Comparison of ENCODE assay signal across 10 cellular contexts in genomic region chr3:131020122-131020693, GRCh38. TPM values are rescaled to one million over a fixed set of nuclear protein-coding genes. Genes with fewer than 3 reads are reported as not detected.
A peak's percentile ranks its signal among the peaks of the same experiment; 100 is the strongest.
DNase-seq lines count a peak whose midpoint lies in the region; ATAC-seq and TF ChIP-seq lines count a peak whose summit lies in the region.
"Had no signal": no experiment of that assay in that cellular context is flagged by ENCODE, and none has a peak within 500 bp of the region (broad histone marks: within the 10 kb centered on the region; RNA-seq: fewer than 3 reads in every experiment).

No MANE protein-coding gene starts in this region.

- no peak for TF ChIP-seq CTCF in NB4 (IDR thresholded peaks at IDR 0.05; ENCODE audit: low read depth, low read length)
- no peak for TF ChIP-seq CTCF in MCF 10A (IDR thresholded peaks at IDR 0.05; ENCODE audit: unreplicated experiment)

- intact Hi-C loops in MCF 10A (cut with micrococcal nuclease): no loop called here
- intact Hi-C loops in left cardiac atrium (cut with DNase I): no loop called here
- intact Hi-C loops in activated CD4-positive, alpha-beta T cell treated with anti-CD3 and anti-CD28 coated beads, Interleukin-2, amount 10 ng/mL, durations not matched to agents 24 days and 14 days (cut with micrococcal nuclease): loop anchor here (10.0 kb wide), 1 partner anchor 1635 kb away; the partner anchor contains the start of gene ACAD11

- peak overlapping the region; percentile 4 for H3K4me3 ChIP-seq in NB4 (ENCODE audit: low read depth, low read length)

- no peak for TF ChIP-seq POLR2A in NB4 (IDR thresholded peaks at IDR 0.05; ENCODE audit: extremely low read depth, insufficient read length)

- no peak for ATAC-seq in central memory CD8-positive, alpha-beta T cell (replicated peaks; ENCODE audit: extremely low read depth, poor library complexity, severe bottlenecking)
- peak; percentile 97 to 98 for ATAC-seq in stimulated activated naive B cell treated with anti-CD40 and anti-IgM and Interleukin-4, amounts not matched to agents 10 μg/mL and 1 μg/mL and 100 μg/mL, for 72 hours (replicated peaks)
- no peak for ATAC-seq in left cardiac atrium

- no peaks in the 10 kb centered on the region for H3K27me3 Mint-ChIP-seq in activated naive CD4-positive, alpha-beta T cell treated with anti-CD3 and anti-CD28 coated beads, Interleukin-2, amount 50 U/mL, for 24 hours
- no peaks in the 10 kb centered on the region for H3K27me3 Mint-ChIP-seq in activated naive CD4-positive, alpha-beta T cell treated with anti-CD3 and anti-CD28 coated beads, Interleukin-2, amount 10 ng/mL, durations not matched to agents 7 days and 5 days
- H3K27me3 Mint-ChIP-seq in central memory CD8-positive, alpha-beta T cell: no peaks in the 10 kb centered on the region
- no peaks in the 10 kb centered on the region for H3K27me3 Mint-ChIP-seq in stimulated activated naive B cell treated with anti-CD40 and anti-IgM and Interleukin-4, amounts not matched to agents 10 μg/mL and 1 μg/mL and 100 μg/mL, for 72 hours
- no peaks in the 10 kb centered on the region for H3K27me3 Mint-ChIP-seq in MCF 10A (ENCODE audit: insufficient read depth, unreplicated experiment)
- H3K27me3 Mint-ChIP-seq in activated CD4-positive, alpha-beta T cell treated with anti-CD3 and anti-CD28 coated beads, Interleukin-2, amount 10 ng/mL, durations not matched to agents 24 days and 14 days: no peaks in the 10 kb centered on the region

- DNase-seq in activated naive CD4-positive, alpha-beta T cell treated with anti-CD3 and anti-CD28 coated beads, Interleukin-2, amount 10 ng/mL, durations not matched to agents 7 days and 5 days: no peak
- peak; percentile 91 for DNase-seq in NB4 (ENCODE audit: low read depth)
- DNase-seq in central memory CD8-positive, alpha-beta T cell (ENCODE audit: low spot score in 2 of 2): no peak
- peak; percentile 17 for DNase-seq in stimulated activated naive B cell treated with anti-CD40 and anti-IgM and Interleukin-4, amounts not matched to agents 10 μg/mL and 1 μg/mL and 100 μg/mL, for 72 hours
- DNase-seq in MCF 10A (ENCODE audit: unreplicated experiment): no peak
- DNase-seq in left cardiac atrium: no peak
- no peak for DNase-seq in activated CD4-positive, alpha-beta T cell treated with anti-CD3 and anti-CD28 coated beads, Interleukin-2, amount 10 ng/mL, durations not matched to agents 24 days and 14 days
- DNase-seq: activated CD4-positive, alpha-beta T cell treated with anti-CD3 and anti-CD28 coated beads, Interleukin-2, amount 50 U/mL, for 1 hour; NCI-H187 had no signal

- no TSS peak for BruUV-seq in MCF 10A (replicated peaks; lab: Mats Ljungman, UMichigan)

- peak overlapping the region; percentile 57 for H3K4me3 Mint-ChIP-seq in activated naive CD4-positive, alpha-beta T cell treated with anti-CD3 and anti-CD28 coated beads, Interleukin-2, amount 50 U/mL, for 24 hours
- H3K4me3 Mint-ChIP-seq in activated naive CD4-positive, alpha-beta T cell treated with anti-CD3 and anti-CD28 coated beads, Interleukin-2, amount 10 ng/mL, durations not matched to agents 7 days and 5 days: no peak overlapping the region
- no peak overlapping the region for H3K4me3 Mint-ChIP-seq in central memory CD8-positive, alpha-beta T cell
- H3K4me3 Mint-ChIP-seq in stimulated activated naive B cell treated with anti-CD40 and anti-IgM and Interleukin-4, amounts not matched to agents 10 μg/mL and 1 μg/mL and 100 μg/mL, for 72 hours: peak overlapping the region; percentile 17 to 65
- H3K4me3 Mint-ChIP-seq in MCF 10A (ENCODE audit: unreplicated experiment): no peak overlapping the region
- H3K4me3 Mint-ChIP-seq in activated CD4-positive, alpha-beta T cell treated with anti-CD3 and anti-CD28 coated beads, Interleukin-2, amount 10 ng/mL, durations not matched to agents 24 days and 14 days: no peak overlapping the region

- peaks cover 70% of the 10 kb centered on the region for H3K4me1 Mint-ChIP-seq in activated naive CD4-positive, alpha-beta T cell treated with anti-CD3 and anti-CD28 coated beads, Interleukin-2, amount 50 U/mL, for 24 hours
- H3K4me1 Mint-ChIP-seq in activated naive CD4-positive, alpha-beta T cell treated with anti-CD3 and anti-CD28 coated beads, Interleukin-2, amount 10 ng/mL, durations not matched to agents 7 days and 5 days: peaks cover 44% of the 10 kb centered on the region
- H3K4me1 Mint-ChIP-seq in central memory CD8-positive, alpha-beta T cell: peaks cover 49% of the 10 kb centered on the region
- peaks cover 26 to 36% of the 10 kb centered on the region in 2 donors for H3K4me1 Mint-ChIP-seq in stimulated activated naive B cell treated with anti-CD40 and anti-IgM and Interleukin-4, amounts not matched to agents 10 μg/mL and 1 μg/mL and 100 μg/mL, for 72 hours
- H3K4me1 Mint-ChIP-seq in MCF 10A (ENCODE audit: insufficient read depth, unreplicated experiment): no peaks in the 10 kb centered on the region
- H3K4me1 Mint-ChIP-seq in activated CD4-positive, alpha-beta T cell treated with anti-CD3 and anti-CD28 coated beads, Interleukin-2, amount 10 ng/mL, durations not matched to agents 24 days and 14 days: peaks cover 28% of the 10 kb centered on the region

- no peaks in the 10 kb centered on the region for H3K9me3 Mint-ChIP-seq in activated naive CD4-positive, alpha-beta T cell treated with anti-CD3 and anti-CD28 coated beads, Interleukin-2, amount 50 U/mL, for 24 hours
- H3K9me3 Mint-ChIP-seq in activated naive CD4-positive, alpha-beta T cell treated with anti-CD3 and anti-CD28 coated beads, Interleukin-2, amount 10 ng/mL, durations not matched to agents 7 days and 5 days: no peaks in the 10 kb centered on the region
- H3K9me3 Mint-ChIP-seq in central memory CD8-positive, alpha-beta T cell: no peaks in the 10 kb centered on the region
- H3K9me3 Mint-ChIP-seq in stimulated activated naive B cell treated with anti-CD40 and anti-IgM and Interleukin-4, amounts not matched to agents 10 μg/mL and 1 μg/mL and 100 μg/mL, for 72 hours: no peaks in the 10 kb centered on the region
- no peaks in the 10 kb centered on the region for H3K9me3 Mint-ChIP-seq in MCF 10A (ENCODE audit: unreplicated experiment)
- peaks cover 3% of the 10 kb centered on the region for H3K9me3 Mint-ChIP-seq in activated CD4-positive, alpha-beta T cell treated with anti-CD3 and anti-CD28 coated beads, Interleukin-2, amount 10 ng/mL, durations not matched to agents 24 days and 14 days

- CTCF ChIA-PET in activated naive CD4-positive, alpha-beta T cell treated with anti-CD3 and anti-CD28 coated beads, Interleukin-2, amount 10 ng/mL, durations not matched to agents 7 days and 5 days (lab: Charles Lee): interaction anchor here (1.6 kb wide), 1 partner anchor 13 kb away, joined by 4 read pairs; no protein-coding TSS in a partner anchor
- CTCF ChIA-PET in MCF 10A (lab: Yijun Ruan, JAX): interaction anchor here (0.6 to 1.8 kb wide), 2 partner anchors 74 to 1110 kb away, joined by 3 to 4 read pairs; no protein-coding TSS in a partner anchor

- peaks cover 27% of the 10 kb centered on the region for H3K36me3 Mint-ChIP-seq in activated naive CD4-positive, alpha-beta T cell treated with anti-CD3 and anti-CD28 coated beads, Interleukin-2, amount 50 U/mL, for 24 hours
- peaks cover 49% of the 10 kb centered on the region for H3K36me3 Mint-ChIP-seq in activated naive CD4-positive, alpha-beta T cell treated with anti-CD3 and anti-CD28 coated beads, Interleukin-2, amount 10 ng/mL, durations not matched to agents 7 days and 5 days
- peaks cover 26% of the 10 kb centered on the region for H3K36me3 Mint-ChIP-seq in central memory CD8-positive, alpha-beta T cell (ENCODE audit: insufficient read depth)
- peaks cover 27 to 42% of the 10 kb centered on the region in 2 donors for H3K36me3 Mint-ChIP-seq in stimulated activated naive B cell treated with anti-CD40 and anti-IgM and Interleukin-4, amounts not matched to agents 10 μg/mL and 1 μg/mL and 100 μg/mL, for 72 hours
- H3K36me3 Mint-ChIP-seq in MCF 10A (ENCODE audit: insufficient read depth, unreplicated experiment): peaks cover 41% of the 10 kb centered on the region
- peaks cover 55% of the 10 kb centered on the region for H3K36me3 Mint-ChIP-seq in activated CD4-positive, alpha-beta T cell treated with anti-CD3 and anti-CD28 coated beads, Interleukin-2, amount 10 ng/mL, durations not matched to agents 24 days and 14 days (ENCODE audit: low read depth)

- POLR2A ChIA-PET in MCF 10A (lab: Yijun Ruan, JAX): interaction anchor here (0.6 to 1.2 kb wide), 2 partner anchors 126 to 834 kb away, joined by 3 read pairs; partner anchors contain the start of gene ATP2C1

- no peak overlapping the region for H3K27ac Mint-ChIP-seq in activated naive CD4-positive, alpha-beta T cell treated with anti-CD3 and anti-CD28 coated beads, Interleukin-2, amount 50 U/mL, for 24 hours
- no peak overlapping the region for H3K27ac Mint-ChIP-seq in activated naive CD4-positive, alpha-beta T cell treated with anti-CD3 and anti-CD28 coated beads, Interleukin-2, amount 10 ng/mL, durations not matched to agents 7 days and 5 days
- peak overlapping the region; percentile 66 for H3K27ac Mint-ChIP-seq in central memory CD8-positive, alpha-beta T cell (ENCODE audit: low read depth)
- peak overlapping the region; percentile 56 for H3K27ac Mint-ChIP-seq in stimulated activated naive B cell treated with anti-CD40 and anti-IgM and Interleukin-4, amounts not matched to agents 10 μg/mL and 1 μg/mL and 100 μg/mL, for 72 hours
- H3K27ac Mint-ChIP-seq in MCF 10A (ENCODE audit: low read depth, unreplicated experiment): no peak overlapping the region
- H3K27ac Mint-ChIP-seq in activated CD4-positive, alpha-beta T cell treated with anti-CD3 and anti-CD28 coated beads, Interleukin-2, amount 10 ng/mL, durations not matched to agents 24 days and 14 days: no peak overlapping the region

RNA-seq across cellular contexts. Expression of gene ASTE1, which starts 6.4 kb away (rescaled TPM):
- 2.7 and 3.3 TPM in 2 replicates for total RNA-seq in MCF 10A (2022)
- total RNA-seq in left cardiac atrium: 1 to 10 TPM; 3.6 TPM
- total RNA-seq in activated CD4-positive, alpha-beta T cell treated with anti-CD3 and anti-CD28 coated beads, Interleukin-2, amount 10 ng/mL, durations not matched to agents 24 days and 14 days: 8.7 and 9.5 TPM in 2 replicates

RNA-seq across cellular contexts. Expression of gene NEK11, which starts 6.5 kb away (rescaled TPM):
- 6.9 and 10.2 TPM in 2 replicates for total RNA-seq in MCF 10A (2022)
- 1 to 10 TPM; 2.3 to 3.4 TPM for total RNA-seq in left cardiac atrium
- 1.1 and 1.5 TPM in 2 replicates for total RNA-seq in activated CD4-positive, alpha-beta T cell treated with anti-CD3 and anti-CD28 coated beads, Interleukin-2, amount 10 ng/mL, durations not matched to agents 24 days and 14 days

Comparison
In these comparisons a context has a peak if more than half of its experiments do, and no peak if none do; other contexts are left out.
1. H3K4me3 Mint-ChIP-seq: peak in activated naive CD4-positive, alpha-beta T cell treated with anti-CD3 and anti-CD28 coated beads, Interleukin-2, amount 50 U/mL, for 24 hours (single experiment) and stimulated activated naive B cell treated with anti-CD40 and anti-IgM and Interleukin-4, amounts not matched to agents 10 μg/mL and 1 μg/mL and 100 μg/mL, for 72 hours (2 of 2); none in activated naive CD4-positive, alpha-beta T cell treated with anti-CD3 and anti-CD28 coated beads, Interleukin-2, amount 10 ng/mL, durations not matched to agents 7 days and 5 days (single experiment), central memory CD8-positive, alpha-beta T cell (single experiment), MCF 10A (single experiment) and activated CD4-positive, alpha-beta T cell treated with anti-CD3 and anti-CD28 coated beads, Interleukin-2, amount 10 ng/mL, durations not matched to agents 24 days and 14 days (single experiment).
2. H3K27ac Mint-ChIP-seq: peak in central memory CD8-positive, alpha-beta T cell (single experiment) and stimulated activated naive B cell treated with anti-CD40 and anti-IgM and Interleukin-4, amounts not matched to agents 10 μg/mL and 1 μg/mL and 100 μg/mL, for 72 hours (single experiment); none in activated naive CD4-positive, alpha-beta T cell treated with anti-CD3 and anti-CD28 coated beads, Interleukin-2, amount 50 U/mL, for 24 hours (single experiment), activated naive CD4-positive, alpha-beta T cell treated with anti-CD3 and anti-CD28 coated beads, Interleukin-2, amount 10 ng/mL, durations not matched to agents 7 days and 5 days (single experiment), MCF 10A (single experiment) and activated CD4-positive, alpha-beta T cell treated with anti-CD3 and anti-CD28 coated beads, Interleukin-2, amount 10 ng/mL, durations not matched to agents 24 days and 14 days (single experiment).
3. DNase-seq: peak in NB4 (single experiment) and stimulated activated naive B cell treated with anti-CD40 and anti-IgM and Interleukin-4, amounts not matched to agents 10 μg/mL and 1 μg/mL and 100 μg/mL, for 72 hours (single experiment); none in activated naive CD4-positive, alpha-beta T cell treated with anti-CD3 and anti-CD28 coated beads, Interleukin-2, amount 10 ng/mL, durations not matched to agents 7 days and 5 days (single experiment), central memory CD8-positive, alpha-beta T cell (0 of 2), MCF 10A (single experiment), left cardiac atrium (single experiment) and activated CD4-positive, alpha-beta T cell treated with anti-CD3 and anti-CD28 coated beads, Interleukin-2, amount 10 ng/mL, durations not matched to agents 24 days and 14 days (single experiment).
4. ATAC-seq: peak in stimulated activated naive B cell treated with anti-CD40 and anti-IgM and Interleukin-4, amounts not matched to agents 10 μg/mL and 1 μg/mL and 100 μg/mL, for 72 hours (2 of 2); none in central memory CD8-positive, alpha-beta T cell (single experiment) and left cardiac atrium (0 of 2).